22 cellular contexts compared by ENCODE assay signal in the genomic region with DNA sequence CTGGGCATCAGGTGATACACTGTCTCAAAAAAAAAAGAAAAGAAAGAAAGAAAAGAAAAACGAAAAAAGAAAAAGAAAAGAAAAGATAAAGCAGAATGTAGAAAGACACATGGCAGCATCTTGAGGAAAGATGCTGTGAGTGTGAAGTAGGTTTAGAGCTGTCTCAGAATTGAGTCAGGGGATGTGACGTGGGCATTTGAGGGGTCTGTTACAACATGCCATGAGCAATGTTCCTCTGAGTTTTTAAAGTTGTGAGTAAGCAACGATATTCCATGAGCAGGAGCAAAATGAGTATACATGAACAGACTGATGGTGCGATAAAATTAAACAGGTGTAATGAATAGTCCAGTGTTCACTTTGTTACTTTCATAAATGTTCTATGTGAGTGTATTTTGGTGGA. TPM values are rescaled to one million over a fixed set of nuclear protein-coding genes. Genes with fewer than 3 reads are reported as not detected.
"Had no signal": no experiment of that assay in that cellular context is flagged by ENCODE, and none has a peak within 500 bp of the region (broad histone marks: within the 10 kb centered on the region; RNA-seq: fewer than 3 reads in every experiment).

No MANE protein-coding gene starts in this region.

- H3K27me3 ChIP-seq: adrenal gland, left lung, sigmoid colon, transverse colon had no signal

- H3K4me3 Mint-ChIP-seq: activated CD4-positive, alpha-beta T cell treated with anti-CD3 and anti-CD28 coated beads, Interleukin-2, amount 10 ng/mL, durations not matched to agents 24 days and 14 days; activated CD8-positive, alpha-beta T cell treated with anti-CD3 and anti-CD28 coated beads, Interleukin-2, amount 10 ng/mL, durations not matched to agents 7 days and 5 days; activated naive CD8-positive, alpha-beta T cell; activated T-helper 17 cell treated with anti-CD3 and anti-CD28 coated beads, Interleukin-2, amount 50 U/mL, for 72 hours; naive thymus-derived CD4-positive, alpha-beta T cell; stimulated activated naive B cell treated with anti-CD40 and anti-IgM and Interleukin-4, amounts not matched to agents 10 μg/mL and 1 μg/mL and 100 μg/mL, for 72 hours; T-helper 17 cell had no signal

- H3K4me3 ChIP-seq: adrenal gland, coronary artery, left lung, lung, sigmoid colon, smooth muscle cell, transverse colon had no signal

- H3K27ac Mint-ChIP-seq: activated CD4-positive, alpha-beta T cell treated with anti-CD3 and anti-CD28 coated beads, Interleukin-2, amount 10 ng/mL, durations not matched to agents 24 days and 14 days; activated CD8-positive, alpha-beta T cell treated with anti-CD3 and anti-CD28 coated beads, Interleukin-2, amount 10 ng/mL, durations not matched to agents 7 days and 5 days; activated naive CD8-positive, alpha-beta T cell; activated T-helper 17 cell treated with anti-CD3 and anti-CD28 coated beads, Interleukin-2, amount 50 U/mL, for 72 hours; naive thymus-derived CD4-positive, alpha-beta T cell; stimulated activated naive B cell treated with anti-CD40 and anti-IgM and Interleukin-4, amounts not matched to agents 10 μg/mL and 1 μg/mL and 100 μg/mL, for 72 hours; T-helper 17 cell had no signal

- H3K27ac ChIP-seq: adrenal gland, coronary artery, left lung, sigmoid colon, transverse colon, VCaP had no signal

- ATAC-seq: activated CD4-positive, CD25-positive, alpha-beta regulatory T cell treated with anti-CD3 and anti-CD28 coated beads, Interleukin-2, amount 50 U/mL, for 24 hours; activated CD8-positive, alpha-beta T cell treated with anti-CD3 and anti-CD28 coated beads, Interleukin-2, amount 10 ng/mL, durations not matched to agents 7 days and 5 days; activated T-helper 17 cell treated with anti-CD3 and anti-CD28 coated beads, Interleukin-2, amount 50 U/mL, for 72 hours; left lung; naive thymus-derived CD4-positive, alpha-beta T cell; stimulated activated naive B cell treated with anti-CD40 and anti-IgM and Interleukin-4, amounts not matched to agents 10 μg/mL and 1 μg/mL and 100 μg/mL, for 72 hours; T-helper 17 cell had no signal

- H3K4me1 ChIP-seq: adrenal gland, left lung, sigmoid colon, transverse colon had no signal

- H3K4me1 Mint-ChIP-seq: activated CD4-positive, alpha-beta T cell treated with anti-CD3 and anti-CD28 coated beads, Interleukin-2, amount 10 ng/mL, durations not matched to agents 24 days and 14 days; activated T-helper 17 cell treated with anti-CD3 and anti-CD28 coated beads, Interleukin-2, amount 50 U/mL, for 72 hours had no signal

- H3K4me2 ChIP-seq: smooth muscle cell had no signal

- H3K9me3 Mint-ChIP-seq: activated CD4-positive, alpha-beta T cell treated with anti-CD3 and anti-CD28 coated beads, Interleukin-2, amount 10 ng/mL, durations not matched to agents 24 days and 14 days; activated T-helper 17 cell treated with anti-CD3 and anti-CD28 coated beads, Interleukin-2, amount 50 U/mL, for 72 hours; naive thymus-derived CD4-positive, alpha-beta T cell; stimulated activated naive B cell treated with anti-CD40 and anti-IgM and Interleukin-4, amounts not matched to agents 10 μg/mL and 1 μg/mL and 100 μg/mL, for 72 hours had no signal

- DNase-seq: activated CD4-positive, alpha-beta T cell treated with anti-CD3 and anti-CD28 coated beads, Interleukin-2, amount 10 ng/mL, durations not matched to agents 24 days and 14 days; activated CD8-positive, alpha-beta T cell treated with anti-CD3 and anti-CD28 coated beads, Interleukin-2, amount 10 ng/mL, durations not matched to agents 7 days and 5 days; activated T-cell treated with anti-CD3 and anti-CD28 coated beads, Interleukin-2, amount 50 U/mL, for 1 hour; adrenal gland; hippocampal formation; kidney glomerular epithelial cell; left lung; naive thymus-derived CD4-positive, alpha-beta T cell; sigmoid colon; stimulated activated CD4-positive, alpha-beta T cell treated with anti-CD3 and anti-CD28 coated beads, Interleukin-15, amount 100 ng/mL, for 24 hours; stimulated activated naive B cell treated with anti-CD40 and anti-IgM and Interleukin-4, amounts not matched to agents 10 μg/mL and 1 μg/mL and 100 μg/mL, for 72 hours; T-helper 17 cell; transverse colon had no signal

- H3K9me3 ChIP-seq: adrenal gland, left lung, sigmoid colon, transverse colon had no signal

- FAIRE-seq: astrocyte, urothelium cell line had no signal

- H3K36me3 Mint-ChIP-seq: activated naive CD8-positive, alpha-beta T cell; naive thymus-derived CD4-positive, alpha-beta T cell; stimulated activated naive B cell treated with anti-CD40 and anti-IgM and Interleukin-4, amounts not matched to agents 10 μg/mL and 1 μg/mL and 100 μg/mL, for 72 hours had no signal

- H3K36me3 ChIP-seq: adrenal gland, left lung, sigmoid colon, transverse colon had no signal

- H3K27me3 Mint-ChIP-seq: activated naive CD8-positive, alpha-beta T cell had no signal

RNA-seq across cellular contexts. Expression of a gene that starts 51.6 kb away (rescaled TPM):
- polyA plus RNA-seq: naive thymus-derived CD4-positive, alpha-beta T cell had no signal
